8 cellular contexts compared by ENCODE assay signal in genomic region chrX:20127440-20127839, GRCh38. TPM values are rescaled to one million over a fixed set of nuclear protein-coding genes. Genes with fewer than 3 reads are reported as not detected.
A peak's percentile ranks its signal among the peaks of the same experiment; 100 is the strongest.
DNase-seq lines count a peak whose midpoint lies in the region; ATAC-seq and TF ChIP-seq lines count a peak whose summit lies in the region.
"Not testable (repeated sequence)": the region's sequence is repeated elsewhere in the genome, so short reads cannot be mapped to it uniquely, and the experiment has no call there.

No MANE protein-coding gene starts in this region.

- not testable (repeated sequence) for H3K4me1 ChIP-seq in Panc1 (ENCODE audit: control insufficient read depth, insufficient read depth, low read length); mucosa of descending colon (ENCODE audit: low read depth)

- CTCF ChIA-PET in Calu3 (lab: Charles Lee); Panc1 (lab: Charles Lee): not testable (repeated sequence)
- CTCF ChIA-PET in MCF 10A (lab: Yijun Ruan, JAX): interaction anchor here (2.1 to 5.0 kb wide), 2 partner anchors 12 to 222 kb away, joined by 8 to 18 read pairs; no protein-coding TSS in a partner anchor

- ATAC-seq in GM19467 (IDR thresholded peaks at IDR 0.05; ENCODE audit: unreplicated experiment) (peak; percentile 48), HG02943 (IDR thresholded peaks at IDR 0.05; ENCODE audit: low read depth, unreplicated experiment) (peak; percentile 64), mucosa of descending colon (peak; percentile 63)
- ATAC-seq in Panc1: not testable (repeated sequence)

- not testable (repeated sequence) for H3K9me3 Mint-ChIP-seq in Calu3 (ENCODE audit: low read depth, unreplicated experiment); MCF 10A (ENCODE audit: unreplicated experiment); type B pancreatic cell

- BruUV-seq in Calu3 (replicated peaks; lab: Mats Ljungman, UMichigan) (TSS peak; percentile 4), Panc1 (replicated peaks; lab: Mats Ljungman, UMichigan) (TSS peak; percentile 40), MCF 10A (replicated peaks; lab: Mats Ljungman, UMichigan) (TSS peak; percentile 48)

- TF ChIP-seq CTCF in Calu3 (IDR thresholded peaks at IDR 0.05; ENCODE audit: unreplicated experiment); Panc1 (IDR thresholded peaks at IDR 0.05); mucosa of descending colon (IDR thresholded peaks at IDR 0.05): not testable (repeated sequence)
- TF ChIP-seq CTCF in MCF 10A (IDR thresholded peaks at IDR 0.05; ENCODE audit: unreplicated experiment): peak; percentile 27
- TF ChIP-seq CTCF in fibroblast of villous mesenchyme (IDR thresholded peaks at IDR 0.05; ENCODE audit: insufficient read depth, low read depth, low read length): peak; percentile 30
- TF ChIP-seq CTCF in type B pancreatic cell (conservative IDR thresholded peaks at IDR 0.05): peak; percentile 67

- not testable (repeated sequence) for H3K4me3 ChIP-seq in Panc1 (ENCODE audit: low read depth in 2 of 2, low read length in 2 of 2); fibroblast of villous mesenchyme (ENCODE audit: low read depth, low read length); mucosa of descending colon

- DNase-seq in Calu3; Panc1 (ENCODE audit: low read depth, low spot score); MCF 10A (ENCODE audit: unreplicated experiment); fibroblast of villous mesenchyme (ENCODE audit: low read depth); mucosa of descending colon; type B pancreatic cell (ENCODE audit: extremely low spot score, unreplicated experiment): not testable (repeated sequence)

- in situ Hi-C loops in Panc1 (cut with HindIII; ENCODE audit: low pct_unique_long_range_greater_than_20kb, low sequenced_read_pairs): not testable (repeated sequence)

- not testable (repeated sequence) for H3K27ac Mint-ChIP-seq in Calu3 (ENCODE audit: unreplicated experiment); MCF 10A (ENCODE audit: low read depth, unreplicated experiment); type B pancreatic cell

- not testable (repeated sequence) for H3K27me3 Mint-ChIP-seq in Calu3 (ENCODE audit: unreplicated experiment); MCF 10A (ENCODE audit: insufficient read depth, unreplicated experiment); type B pancreatic cell

- H3K4me3 Mint-ChIP-seq in Calu3 (ENCODE audit: low read depth, unreplicated experiment); MCF 10A (ENCODE audit: unreplicated experiment); type B pancreatic cell: not testable (repeated sequence)

- H3K36me3 Mint-ChIP-seq in Calu3 (ENCODE audit: insufficient read depth, unreplicated experiment): peaks cover 19% of the 10 kb centered on the region
- peaks cover 70% of the 10 kb centered on the region for H3K36me3 Mint-ChIP-seq in MCF 10A (ENCODE audit: insufficient read depth, unreplicated experiment)
- not testable (repeated sequence) for H3K36me3 Mint-ChIP-seq in type B pancreatic cell

- intact Hi-C loops in Calu3 (cut with micrococcal nuclease; ENCODE audit: unreplicated experiment); Panc1 (cut with micrococcal nuclease; ENCODE audit: unreplicated experiment); mucosa of descending colon (cut with DNase I, micrococcal nuclease): not testable (repeated sequence)
- intact Hi-C loops in MCF 10A (cut with micrococcal nuclease): loop anchor here (10.0 kb wide), 1 partner anchor 533 kb away; no protein-coding TSS in a partner anchor

- not testable (repeated sequence) for H3K27me3 ChIP-seq in Panc1 (ENCODE audit: control insufficient read depth, insufficient read depth, low read length)

- not testable (repeated sequence) for H3K4me1 Mint-ChIP-seq in Calu3 (ENCODE audit: low read depth, unreplicated experiment); type B pancreatic cell (ENCODE audit: unreplicated experiment)
- peaks cover 14% of the 10 kb centered on the region for H3K4me1 Mint-ChIP-seq in MCF 10A (ENCODE audit: insufficient read depth, unreplicated experiment)

- H3K9me3 ChIP-seq in Panc1 (ENCODE audit: control insufficient read depth, insufficient read depth, low read depth, low read length); mucosa of descending colon: not testable (repeated sequence)

- POLR2A ChIA-PET in Panc1 (lab: Charles Lee); MCF 10A (lab: Yijun Ruan, JAX): not testable (repeated sequence)

- not testable (repeated sequence) for H3K27ac ChIP-seq in Panc1 (ENCODE audit: low read length)

- H3K36me3 ChIP-seq in Panc1 (ENCODE audit: control insufficient read depth, insufficient read depth, low read length); mucosa of descending colon (ENCODE audit: low read depth): not testable (repeated sequence)

RNA-seq across cellular contexts. Expression of gene MAP7D2, which starts 10.7 kb away (rescaled TPM):
- total RNA-seq in Calu3 (2022) (2.6 and 4.0 TPM in 2 replicates), Panc1 (2021; ENCODE audit: unreplicated experiment) (7.6 TPM), MCF 10A (2022) (0.19 TPM in 1 of 2 replicates, not detected in the other), fibroblast of villous mesenchyme (under 0.01 TPM in 1 of 2 replicates, not detected in the other), mucosa of descending colon (1 to 10 TPM; 1.2 to 1.7 (median 1.5) TPM), type B pancreatic cell (ENCODE audit: low replicate concordance) (2.0 and 2.8 TPM in 2 replicates)
- 6.4 TPM for polyA plus RNA-seq in Panc1 (2012; ENCODE audit: insufficient read length)

RNA-seq across cellular contexts. Expression of gene EIF1AX, which starts 14.2 kb away (rescaled TPM):
- total RNA-seq in Calu3 (2022) (127 and 133 TPM in 2 replicates), Panc1 (2021; ENCODE audit: unreplicated experiment) (67.6 TPM), MCF 10A (2022) (183 and 209 TPM in 2 replicates), fibroblast of villous mesenchyme (34.8 and 48.8 TPM in 2 replicates), mucosa of descending colon (10 to 100 TPM; 42.2 to 78.0 (median 69.0) TPM), type B pancreatic cell (ENCODE audit: low replicate concordance) (95.2 and 96.8 TPM in 2 replicates)
- polyA plus RNA-seq in Panc1 (2012; ENCODE audit: insufficient read length): 41.0 TPM
